8 cellular contexts compared by ENCODE assay signal in genomic region chr4:3955361-3956164, GRCh38.
DNase-seq lines count a peak whose midpoint lies in the region; ATAC-seq and TF ChIP-seq lines count a peak whose summit lies in the region.
"Not testable (repeated sequence)": the region's sequence is repeated elsewhere in the genome, so short reads cannot be mapped to it uniquely, and the experiment has no call there.

No MANE protein-coding gene starts in this region.

- CTCF ChIA-PET in AG04450 (lab: Charles Lee) = interaction anchor here (0.7 kb wide), 1 partner anchor 13 kb away, joined by 3 read pairs; no protein-coding TSS in a partner anchor

- peak overlapping the region; percentile 93 for H3K27ac ChIP-seq in AG04450 (ENCODE audit: low read depth, low read length)

- H3K4me3 ChIP-seq in AG04450 (ENCODE audit: low read depth, low read length) = peak overlapping the region; percentile 65

- H3K9me3 ChIP-seq in AG04450 (ENCODE audit: control insufficient read depth, insufficient read depth, low read length) = not testable (repeated sequence)

- DNase-seq in AG04450 (ENCODE audit: low read depth, low spot score) (peak; percentile 98), NCI-H2227 treated with DMSO at 0.1 percent for 48 hours (lab: John Stamatoyannopoulos, UW) (peak; percentile 92), inferior parietal cortex (ENCODE audit: extremely low spot score) (peak; percentile 82)
- peak; percentile 98 to 99 (median 98) for DNase-seq in activated CD4-positive, CD25-positive, alpha-beta regulatory T cell (lab: John Stamatoyannopoulos, UW)
- DNase-seq in central memory CD4-positive, alpha-beta T cell = peak; percentile 98
- DNase-seq in stimulated activated CD4-positive, alpha-beta T cell treated with anti-CD3 and anti-CD28 coated beads, Interleukin-12 subunit alpha, Interleukin-12 subunit beta, amount 100 ng/mL, for 24 hours (ENCODE audit: low read depth in 2 of 2) = peak; percentile 97 to 98

- peak; percentile 99 for ATAC-seq in GM18909 (IDR thresholded peaks at IDR 0.05; ENCODE audit: poor library complexity, unreplicated experiment)
- ATAC-seq in HG03175 (IDR thresholded peaks at IDR 0.05; ENCODE audit: unreplicated experiment) = peak; percentile 99

- TF ChIP-seq CTCF in AG04450 (IDR thresholded peaks at IDR 0.05; ENCODE audit: low read depth, low read length) = not testable (repeated sequence)

- POLR2A ChIA-PET in AG04450 (lab: Yijun Ruan, JAX) = interaction anchor here (0.6 to 0.8 kb wide), 3 partner anchors 293 to 904 kb away, joined by 3 read pairs; partner anchors contain the start of gene TMEM128

- not testable (repeated sequence) for H3K27me3 ChIP-seq in AG04450 (ENCODE audit: control insufficient read depth, insufficient read depth, low read length)

Comparison
In these comparisons a context has a peak if more than half of its experiments do, and no peak if none do; other contexts are left out.
1. Peak in every context shown above with its lines: DNase-seq, ATAC-seq, H3K4me3 ChIP-seq and H3K27ac ChIP-seq.